23 cellular contexts compared by ENCODE assay signal in the genomic region with DNA sequence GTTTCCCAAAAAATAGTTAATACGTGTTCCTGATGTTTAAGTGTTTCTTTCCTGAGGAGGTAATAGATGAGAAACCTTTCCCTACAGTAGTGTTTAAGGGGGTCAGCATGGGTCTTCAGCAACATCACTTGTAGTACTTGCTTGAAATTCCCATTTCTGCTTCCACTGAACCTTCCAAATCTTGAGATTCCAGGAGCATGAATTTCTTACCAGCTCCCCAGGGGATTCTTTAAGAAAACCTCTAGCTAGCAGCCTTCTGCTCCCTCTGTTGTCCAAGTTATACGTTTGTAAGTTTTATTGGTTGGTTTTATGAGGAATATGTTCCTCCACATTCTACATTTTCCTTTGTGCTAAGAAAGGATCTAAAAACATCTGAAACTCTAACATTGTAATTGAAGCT. TPM values are rescaled to one million over a fixed set of nuclear protein-coding genes. Genes with fewer than 3 reads are reported as not detected.
"Had no signal": no experiment of that assay in that cellular context is flagged by ENCODE, and none has a peak within 500 bp of the region (broad histone marks: within the 10 kb centered on the region; RNA-seq: fewer than 3 reads in every experiment).

No MANE protein-coding gene starts in this region.

- H3K9ac ChIP-seq: parathyroid adenoma had no signal

- H3K9me3 ChIP-seq: lower lobe of right lung, right atrium auricular region, thyroid gland, vagina had no signal

- H2AFZ ChIP-seq: parathyroid adenoma had no signal

- DNase-seq: dorsolateral prefrontal cortex; effector CD4-positive, alpha-beta T cell; foreskin melanocyte; glutamatergic neuron; heart right ventricle; hippocampal formation; immature natural killer cell; left ventricle myocardium superior; lower lobe of right lung; natural killer cell; stimulated activated CD4-positive, alpha-beta T cell treated with anti-CD3 and anti-CD28 coated beads, Interleukin-12 subunit alpha, Interleukin-12 subunit beta, amount 100 ng/mL, for 4 hours; stimulated activated CD4-positive, alpha-beta T cell treated with anti-CD3 and anti-CD28 coated beads, Interleukin-1b, Interleukin-23, amount 100 ng/mL, for 48 hours; stimulated activated CD4-positive, alpha-beta T cell treated with anti-CD3 and anti-CD28 coated beads, Interleukin-4, amount 100 ng/mL, for 1 hour; stimulated activated CD8-positive, alpha-beta memory T cell treated with anti-CD3 and anti-CD28 coated beads, Interleukin-4, amount 100 ng/mL, for 48 hours; stimulated activated naive CD4-positive, alpha-beta T cell; stimulated activated naive CD8-positive, alpha-beta T cell treated with anti-CD3 and anti-CD28 coated beads, Interleukin-15, amount 100 ng/mL, for 72 hours; thyroid gland; trophoblast cell had no signal

- H3K27ac ChIP-seq: dorsolateral prefrontal cortex, heart right ventricle, lower lobe of right lung, parathyroid adenoma, right atrium auricular region, skin epidermis, thyroid gland, vagina had no signal

- H3K36me3 ChIP-seq: heart right ventricle, lower lobe of right lung, right atrium auricular region, thyroid gland, vagina had no signal

- H3K27me3 ChIP-seq: dorsolateral prefrontal cortex, heart right ventricle, right atrium auricular region, thyroid gland, vagina had no signal

- H3K4me1 ChIP-seq: parathyroid adenoma, thyroid gland, vagina had no signal

- H3K4me3 ChIP-seq: dorsolateral prefrontal cortex, heart right ventricle, lower lobe of right lung, right atrium auricular region, skin epidermis, thyroid gland, vagina had no signal

- H3K79me2 ChIP-seq: parathyroid adenoma had no signal

RNA-seq across cellular contexts. Expression of a gene that starts 38.2 kb away (rescaled TPM):
- polyA plus RNA-seq: neural cell had no signal
